8 cellular contexts compared by ENCODE assay signal in the genomic region with DNA sequence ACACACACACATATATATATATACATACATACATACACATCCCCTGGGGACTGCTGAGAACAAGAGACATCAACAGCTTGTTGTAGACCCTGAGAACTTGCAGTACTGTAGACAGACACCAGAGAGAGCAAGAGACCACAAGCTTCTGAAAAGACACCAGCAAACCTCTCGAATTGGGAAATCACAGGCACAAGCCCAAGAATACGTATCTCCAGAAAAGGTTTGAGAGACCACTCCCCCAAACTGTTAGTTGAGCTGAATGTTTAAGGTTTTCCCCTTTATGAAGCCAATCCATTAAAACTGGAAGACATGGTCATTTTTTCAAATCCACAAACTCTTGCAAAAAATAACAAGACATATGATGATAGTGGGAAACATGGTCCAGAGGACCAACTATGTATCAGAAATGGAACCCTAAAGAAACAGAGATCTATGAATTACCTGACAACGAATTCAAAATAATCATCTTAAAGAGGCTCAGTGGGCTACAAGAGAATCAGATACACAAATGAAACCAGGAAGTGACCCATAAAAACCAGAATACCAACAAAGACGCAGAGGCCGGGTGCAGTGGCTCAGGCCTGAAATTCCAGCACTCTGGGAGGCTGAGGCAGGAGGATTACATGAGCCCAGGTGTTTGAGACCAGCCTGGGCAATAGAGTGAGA. TPM values are rescaled to one million over a fixed set of nuclear protein-coding genes. Genes with fewer than 3 reads are reported as not detected.
DNase-seq lines count a peak whose midpoint lies in the region; ATAC-seq lines count a peak whose summit lies in the region.

No MANE protein-coding gene starts in this region.

- intact Hi-C loops in Right ventricle myocardium inferior (cut with DNase I) (loop anchor here (1.0 kb wide), 1 partner anchor 161 kb away; no protein-coding TSS in a partner anchor), cardiac septum (cut with DNase I) (loop anchor here (1.0 kb wide), 1 partner anchor 160 kb away; no protein-coding TSS in a partner anchor)

- ATAC-seq in Right ventricle myocardium inferior (peak; percentile 68), HG03280 (IDR thresholded peaks at IDR 0.05; ENCODE audit: unreplicated experiment) (no peak)

- DNase-seq in Right ventricle myocardium inferior (ENCODE audit: missing footprints) (no peak), cardiac septum (ENCODE audit: low spot score) (no peak), NCI-H1092 treated with DMSO at 0.1 percent for 48 hours (lab: John Stamatoyannopoulos, UW) (peak; percentile 77), SKM-1 treated with dmso at 0.1 percent for 144 hours (lab: John Stamatoyannopoulos, UW; ENCODE audit: unreplicated experiment) (peak; percentile 84), cerebellar cortex (ENCODE audit: low spot score) (peak; percentile 74), kidney tubule cell (ENCODE audit: low spot score) (peak; percentile 80)
- DNase-seq in stimulated activated naive CD4-positive, alpha-beta T cell (lab: John Stamatoyannopoulos, UW): peak; percentile 10 to 80 (median 58)

RNA-seq across cellular contexts. Expression of gene SLC2A1, which starts 45.1 kb away (rescaled TPM):
- total RNA-seq in Right ventricle myocardium inferior (46.4 TPM), cardiac septum (31.9 TPM)

Comparison
In these comparisons a context has a peak if more than half of its experiments do, and no peak if none do; other contexts are left out.
1. DNase-seq: peak in NCI-H1092 treated with DMSO at 0.1 percent for 48 hours (single experiment), SKM-1 treated with dmso at 0.1 percent for 144 hours (single experiment), cerebellar cortex (single experiment), kidney tubule cell (single experiment) and stimulated activated naive CD4-positive, alpha-beta T cell (6 of 6); none in Right ventricle myocardium inferior (single experiment) and cardiac septum (single experiment).